In the genomic region with DNA sequence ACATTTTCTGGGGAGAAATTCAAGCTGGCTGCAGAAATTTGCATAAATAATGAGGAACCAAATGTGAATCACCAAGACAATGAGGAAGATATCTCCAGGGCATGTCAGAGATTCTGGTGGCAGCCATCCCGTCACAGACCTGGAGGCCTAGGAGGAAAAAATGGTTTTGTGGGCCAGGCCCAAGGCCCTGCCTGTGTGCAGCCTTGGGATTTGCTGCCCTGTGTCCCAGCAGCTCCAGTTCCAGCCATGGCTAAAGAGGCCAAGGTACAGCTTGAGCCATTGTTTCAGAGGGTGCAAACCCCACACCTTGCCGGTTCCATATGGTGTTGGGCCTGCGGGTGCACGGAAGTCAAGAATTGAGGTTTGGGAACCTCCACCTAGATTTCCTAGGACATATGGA, we compare ENCODE assay signal across 28 cellular contexts.
"Had no signal": no experiment of that assay in that cellular context is flagged by ENCODE, and none has a peak within 500 bp of the region (broad histone marks: within the 10 kb centered on the region; RNA-seq: fewer than 3 reads in every experiment).

No MANE protein-coding gene starts in this region.

- DNase-seq: colonic mucosa; cortex of kidney; dermis blood vessel endothelial cell; dorsolateral prefrontal cortex; effector CD4-positive, alpha-beta T cell; effector CD8-positive, alpha-beta T cell; effector memory CD4-positive, alpha-beta T cell; effector memory CD8-positive, alpha-beta T cell; endodermal cell; erythroblast; esophagus squamous epithelium; foreskin fibroblast; foreskin keratinocyte; foreskin melanocyte; gastrocnemius medialis; glutamatergic neuron; head of caudate nucleus; heart left ventricle; heart right ventricle had no signal

- H3K4me1 ChIP-seq: colonic mucosa, esophagus muscularis mucosa, esophagus squamous epithelium, foreskin keratinocyte, gastrocnemius medialis, gastroesophageal sphincter, heart left ventricle, heart right ventricle had no signal

- ATAC-seq: effector memory CD8-positive, alpha-beta T cell; esophagus mucosa; foreskin keratinocyte; gastrocnemius medialis; gastroesophageal sphincter; heart left ventricle; heart right ventricle had no signal

- H3K36me3 ChIP-seq: colonic mucosa, esophagus muscularis mucosa, esophagus squamous epithelium, gastrocnemius medialis, gastroesophageal sphincter, heart left ventricle, heart right ventricle had no signal

- H3K4me3 ChIP-seq: colonic mucosa, coronary artery, dorsolateral prefrontal cortex, esophagus muscularis mucosa, esophagus squamous epithelium, gastrocnemius medialis, gastroesophageal sphincter, heart left ventricle, heart right ventricle had no signal

- H3K27me3 ChIP-seq: colonic mucosa, dorsolateral prefrontal cortex, esophagus muscularis mucosa, esophagus squamous epithelium, foreskin keratinocyte, gastrocnemius medialis, gastroesophageal sphincter, heart left ventricle, heart right ventricle had no signal

- H3K27ac ChIP-seq: colonic mucosa, coronary artery, dorsolateral prefrontal cortex, epithelial cell of prostate, esophagus muscularis mucosa, esophagus squamous epithelium, foreskin keratinocyte, gastrocnemius medialis, gastroesophageal sphincter, heart left ventricle, heart right ventricle had no signal

- FAIRE-seq: colon, endometrium, endothelial cell of umbilical vein, frontal cortex had no signal

- H3K9me3 ChIP-seq: colonic mucosa, gastrocnemius medialis had no signal
